8 cellular contexts compared by ENCODE assay signal in the genomic region with DNA sequence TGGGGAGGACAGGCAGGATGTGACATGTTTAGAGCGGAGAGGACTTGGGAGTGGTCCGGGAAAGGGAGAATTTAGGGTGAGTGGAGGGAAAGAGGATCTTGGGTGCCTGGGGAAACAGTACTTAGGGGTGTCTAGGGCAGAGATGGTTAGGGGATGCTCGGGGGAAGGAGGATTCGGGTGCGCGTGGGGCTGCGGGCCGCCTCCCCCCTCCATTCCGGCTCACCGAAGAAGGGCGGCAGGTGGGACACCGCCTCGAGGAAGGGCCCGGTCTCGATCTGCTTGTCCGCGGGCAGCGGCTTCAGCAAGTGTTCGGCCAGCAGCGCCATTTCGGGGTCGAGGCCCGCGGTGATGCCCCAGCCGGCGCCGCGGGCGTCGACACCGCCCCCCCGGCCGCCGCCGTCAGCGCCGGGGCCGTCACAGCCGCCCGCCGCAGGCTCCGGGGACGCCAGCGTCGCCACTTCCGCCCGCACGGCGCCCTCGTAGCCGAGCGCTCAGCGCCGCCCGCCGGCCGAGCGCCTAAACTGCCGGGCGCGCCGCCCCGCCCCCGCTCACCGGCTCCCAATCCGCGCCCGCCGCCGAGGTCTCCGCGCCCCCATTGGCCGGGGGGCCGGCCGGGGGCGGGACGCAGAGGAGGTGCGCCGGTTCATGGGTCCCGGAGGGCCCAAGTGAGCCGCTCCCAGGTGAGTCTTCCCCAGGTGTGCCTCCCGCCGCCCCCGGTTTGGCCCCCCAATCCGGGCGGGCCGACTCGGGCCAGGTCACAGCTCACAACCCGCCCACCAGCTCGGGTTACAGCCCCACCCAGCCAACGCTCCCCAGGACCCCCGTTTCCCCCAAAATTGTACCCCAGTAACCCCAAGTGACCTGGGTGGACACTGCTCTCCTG. TPM values are rescaled to one million over a fixed set of nuclear protein-coding genes. Genes with fewer than 3 reads are reported as not detected.
DNase-seq lines count a peak whose midpoint lies in the region; ATAC-seq and TF ChIP-seq lines count a peak whose summit lies in the region.

A gene with protein sequence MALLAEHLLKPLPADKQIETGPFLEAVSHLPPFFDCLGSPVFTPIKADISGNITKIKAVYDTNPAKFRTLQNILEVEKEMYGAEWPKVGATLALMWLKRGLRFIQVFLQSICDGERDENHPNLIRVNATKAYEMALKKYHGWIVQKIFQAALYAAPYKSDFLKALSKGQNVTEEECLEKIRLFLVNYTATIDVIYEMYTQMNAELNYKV (minus strand): TSS at position 493 of the 883 bp plus-strand sequence. CDS start 167 bp downstream, at position 326.

- DNase-seq in GDM1 (lab: John Stamatoyannopoulos, UW): peak; percentile 85
- peak; percentile 99 for DNase-seq in H7
- peak; percentile 79 for DNase-seq in MG63
- DNase-seq in SK-N-MC (ENCODE audit: low read depth, low spot score): no peak
- peak; percentile 89 for DNase-seq in activated naive CD4-positive, alpha-beta T cell treated with anti-CD3 and anti-CD28 coated beads, Interleukin-2, amount 10 ng/mL, durations not matched to agents 7 days and 5 days
- DNase-seq in globus pallidus (ENCODE audit: low spot score): peak; percentile 84
- DNase-seq in omental fat pad (ENCODE audit: low spot score): peak; percentile 42

- no peaks in the 10 kb centered on the region for H3K36me3 Mint-ChIP-seq in activated naive CD4-positive, alpha-beta T cell treated with anti-CD3 and anti-CD28 coated beads, Interleukin-2, amount 10 ng/mL, durations not matched to agents 7 days and 5 days

- CTCF ChIA-PET in activated naive CD4-positive, alpha-beta T cell treated with anti-CD3 and anti-CD28 coated beads, Interleukin-2, amount 10 ng/mL, durations not matched to agents 7 days and 5 days (lab: Charles Lee): interaction anchor here (1.1 to 2.6 kb wide), 2 partner anchors 26 to 35 kb away, joined by 6 to 7 read pairs; no protein-coding TSS in a partner anchor

- H3K4me3 ChIP-seq in H7 (ENCODE audit: insufficient read depth, low read depth, low read length) (peak within 1 kb of the TSS; percentile 87), MG63 (peak within 1 kb of the TSS; percentile 80), SK-N-MC (peak within 1 kb of the TSS; percentile 92)

- H3K9me3 Mint-ChIP-seq in activated naive CD4-positive, alpha-beta T cell treated with anti-CD3 and anti-CD28 coated beads, Interleukin-2, amount 10 ng/mL, durations not matched to agents 7 days and 5 days: no peaks in the 10 kb centered on the region

- peak within 1 kb of the TSS; percentile 74 for H3K9ac ChIP-seq in SK-N-MC (ENCODE audit: insufficient read length)

- no peak within 1 kb of the TSS for H3K27ac ChIP-seq in SK-N-MC
- peak within 1 kb of the TSS; percentile 96 for H3K27ac ChIP-seq in temporal lobe (ENCODE audit: low read depth, low read length)

- peak; percentile 97 for ATAC-seq in omental fat pad (ENCODE audit: low FRiP score)

- H3K4me3 Mint-ChIP-seq in activated naive CD4-positive, alpha-beta T cell treated with anti-CD3 and anti-CD28 coated beads, Interleukin-2, amount 10 ng/mL, durations not matched to agents 7 days and 5 days: peak within 1 kb of the TSS; percentile 94

- peak within 1 kb of the TSS; percentile 83 for H3K27ac Mint-ChIP-seq in activated naive CD4-positive, alpha-beta T cell treated with anti-CD3 and anti-CD28 coated beads, Interleukin-2, amount 10 ng/mL, durations not matched to agents 7 days and 5 days

- TF ChIP-seq CTCF in omental fat pad (IDR thresholded peaks at IDR 0.05): peak in 2 of 3 donors; percentile 14 to 36

- H3K36me3 ChIP-seq in H7 (replicated peaks; ENCODE audit: control insufficient read depth, insufficient read depth, low read length) (no peaks in the 10 kb centered on the region), MG63 (no peaks in the 10 kb centered on the region), SK-N-MC (ENCODE audit: insufficient read depth, low read length) (no peaks in the 10 kb centered on the region)

- H3K9me3 ChIP-seq in MG63 (no peaks in the 10 kb centered on the region), SK-N-MC (ENCODE audit: low read depth, low read length) (no peaks in the 10 kb centered on the region)

- no peaks in the 10 kb centered on the region for H3K27me3 ChIP-seq in H7 (ENCODE audit: control insufficient read depth, insufficient read depth, low read length)
- H3K27me3 ChIP-seq in MG63: no peaks in the 10 kb centered on the region

- peaks cover 44% of the 10 kb centered on the region for H3K4me1 Mint-ChIP-seq in activated naive CD4-positive, alpha-beta T cell treated with anti-CD3 and anti-CD28 coated beads, Interleukin-2, amount 10 ng/mL, durations not matched to agents 7 days and 5 days

- peaks cover 35% of the 10 kb centered on the region for H3K27me3 Mint-ChIP-seq in activated naive CD4-positive, alpha-beta T cell treated with anti-CD3 and anti-CD28 coated beads, Interleukin-2, amount 10 ng/mL, durations not matched to agents 7 days and 5 days

RNA-seq across cellular contexts. Expression of the gene that starts here (rescaled TPM):
- total RNA-seq in H7 (2014; rRNA removed; shearing (Covaris generic)): 24.1 and 28.8 TPM in 2 replicates
- total RNA-seq in MG63 (2014; rRNA removed; shearing (Covaris generic); ENCODE audit: low replicate concordance): 24.0 and 34.2 TPM in 2 replicates
- total RNA-seq in omental fat pad (10 to 100 TPM; 28.5 to 42.7 (median 36.5) TPM), temporal lobe (9.8 TPM)
